In genomic region chr20:62642666-62643520, GRCh38 we compare ENCODE assay signal across 8 cellular contexts. TPM values are rescaled to one million over a fixed set of nuclear protein-coding genes. Genes with fewer than 3 reads are reported as not detected.
DNase-seq lines count a peak whose midpoint lies in the region; ATAC-seq and TF ChIP-seq lines count a peak whose summit lies in the region.

No MANE protein-coding gene starts in this region.

- peaks cover 5% of the 10 kb centered on the region for H3K27me3 Mint-ChIP-seq in activated CD8-positive, alpha-beta T cell treated with anti-CD3 and anti-CD28 coated beads, Interleukin-2, amount 10 ng/mL, durations not matched to agents 7 days and 5 days (ENCODE audit: low read depth)
- H3K27me3 Mint-ChIP-seq in nephron progenitor cell (ENCODE audit: low read depth, poor library complexity) = peaks cover 90% of the 10 kb centered on the region

- H3K4me1 Mint-ChIP-seq in activated CD8-positive, alpha-beta T cell treated with anti-CD3 and anti-CD28 coated beads, Interleukin-2, amount 10 ng/mL, durations not matched to agents 7 days and 5 days (ENCODE audit: low read depth) = peaks cover 53% of the 10 kb centered on the region
- H3K4me1 Mint-ChIP-seq in nephron progenitor cell = peaks cover 33% of the 10 kb centered on the region

- no peaks in the 10 kb centered on the region for H3K9me3 ChIP-seq in tibial nerve

- no peaks in the 10 kb centered on the region for H3K36me3 ChIP-seq in tibial nerve

- CTCF ChIA-PET in activated CD8-positive, alpha-beta T cell treated with anti-CD3 and anti-CD28 coated beads, Interleukin-2, amount 10 ng/mL, durations not matched to agents 7 days and 5 days (lab: Charles Lee) = interaction anchor here (0.8 to 2.7 kb wide), 6 partner anchors 8 to 151 kb away, joined by 3 to 15 read pairs (median 6); no protein-coding TSS in a partner anchor

- WGBS in tibial nerve, 2 donors = 1% methylated on average over 26 to 35 of the region's 84 CpGs

- no peak for TF ChIP-seq EP300 in tibial nerve (IDR thresholded peaks at IDR 0.05)

- peak overlapping the region; percentile 88 for H3K4me3 Mint-ChIP-seq in activated CD8-positive, alpha-beta T cell treated with anti-CD3 and anti-CD28 coated beads, Interleukin-2, amount 10 ng/mL, durations not matched to agents 7 days and 5 days
- peak overlapping the region; percentile 54 for H3K4me3 Mint-ChIP-seq in nephron progenitor cell

- no peaks in the 10 kb centered on the region for H3K9me3 Mint-ChIP-seq in activated CD8-positive, alpha-beta T cell treated with anti-CD3 and anti-CD28 coated beads, Interleukin-2, amount 10 ng/mL, durations not matched to agents 7 days and 5 days (ENCODE audit: insufficient read depth)
- H3K9me3 Mint-ChIP-seq in nephron progenitor cell = no peaks in the 10 kb centered on the region

- DNase-seq in DMS79 (lab: John Stamatoyannopoulos, UW) (peak; percentile 52), NAMALWA (ENCODE audit: low spot score) (peak; percentile 70), epithelial cell of esophagus (ENCODE audit: low read depth) (peak; percentile 32), nephron progenitor cell (peak; percentile 49), tibial nerve (ENCODE audit: low spot score in 2 of 2) (no peak), NCI-H2107 (lab: John Stamatoyannopoulos, UW) (no peak)
- peak; percentile 75 for DNase-seq in activated CD8-positive, alpha-beta T cell treated with anti-CD3 and anti-CD28 coated beads, Interleukin-2, amount 10 ng/mL, durations not matched to agents 7 days and 5 days

- peaks cover 0 to 60% (median 39%) of the 10 kb centered on the region in 4 donors for H3K4me1 ChIP-seq in tibial nerve

- ATAC-seq in GM21825 (IDR thresholded peaks at IDR 0.05; ENCODE audit: unreplicated experiment) = peak; percentile 20
- peak; percentile 40 for ATAC-seq in activated CD8-positive, alpha-beta T cell treated with anti-CD3 and anti-CD28 coated beads, Interleukin-2, amount 10 ng/mL, durations not matched to agents 7 days and 5 days

- H3K36me3 Mint-ChIP-seq in activated CD8-positive, alpha-beta T cell treated with anti-CD3 and anti-CD28 coated beads, Interleukin-2, amount 10 ng/mL, durations not matched to agents 7 days and 5 days (ENCODE audit: low read depth) = peaks cover 38% of the 10 kb centered on the region
- H3K36me3 Mint-ChIP-seq in nephron progenitor cell (ENCODE audit: low read depth) = no peaks in the 10 kb centered on the region

- TF ChIP-seq POLR2A in tibial nerve (IDR thresholded peaks at IDR 0.05) = no peak

- H3K4me3 ChIP-seq in epithelial cell of esophagus (ENCODE audit: low read length) (peak overlapping the region; percentile 43), tibial nerve (peak overlapping the region; percentile 31 to 61 (median 44))

- no peak for TF ChIP-seq CTCF in epithelial cell of esophagus (IDR thresholded peaks at IDR 0.05; ENCODE audit: insufficient read depth, low read depth, low read length, missing control alignments)
- no peak for TF ChIP-seq CTCF in nephron progenitor cell (IDR thresholded peaks at IDR 0.05)
- no peak for TF ChIP-seq CTCF in tibial nerve (IDR thresholded peaks at IDR 0.05)

- peaks cover 0 to 62% of the 10 kb centered on the region in 2 donors for H3K27me3 ChIP-seq in tibial nerve

- H3K27ac ChIP-seq in tibial nerve = peak overlapping the region in 2 of 4 donors; percentile 57 to 96

- POLR2A ChIA-PET in activated CD8-positive, alpha-beta T cell treated with anti-CD3 and anti-CD28 coated beads, Interleukin-2, amount 10 ng/mL, durations not matched to agents 7 days and 5 days (lab: Charles Lee) = interaction anchor here (0.7 to 3.5 kb wide), 12 partner anchors 8 to 284 kb away, joined by 3 to 24 read pairs (median 4); no protein-coding TSS in a partner anchor

- peak overlapping the region; percentile 68 for H3K27ac Mint-ChIP-seq in activated CD8-positive, alpha-beta T cell treated with anti-CD3 and anti-CD28 coated beads, Interleukin-2, amount 10 ng/mL, durations not matched to agents 7 days and 5 days
- no peak overlapping the region for H3K27ac Mint-ChIP-seq in nephron progenitor cell

RNA-seq across cellular contexts. Expression of gene SLCO4A1, which starts 0.6 kb away (rescaled TPM):
- 10 to 100 TPM; 79.4 to 79.9 TPM for total RNA-seq in activated CD8-positive, alpha-beta T cell treated with anti-CD3 and anti-CD28 coated beads, Interleukin-2, amount 10 ng/mL, durations not matched to agents 7 days and 5 days
- total RNA-seq in tibial nerve = 10 to 100 TPM; 24.3 to 73.7 (median 40.5) TPM

Comparison
In these comparisons a context has a peak if more than half of its experiments do, and no peak if none do; other contexts are left out.
1. DNase-seq: peak in DMS79 (single experiment), NAMALWA (single experiment), activated CD8-positive, alpha-beta T cell treated with anti-CD3 and anti-CD28 coated beads, Interleukin-2, amount 10 ng/mL, durations not matched to agents 7 days and 5 days (single experiment), epithelial cell of esophagus (single experiment) and nephron progenitor cell (single experiment); none in tibial nerve (0 of 2) and NCI-H2107 (single experiment).